In the genomic region with DNA sequence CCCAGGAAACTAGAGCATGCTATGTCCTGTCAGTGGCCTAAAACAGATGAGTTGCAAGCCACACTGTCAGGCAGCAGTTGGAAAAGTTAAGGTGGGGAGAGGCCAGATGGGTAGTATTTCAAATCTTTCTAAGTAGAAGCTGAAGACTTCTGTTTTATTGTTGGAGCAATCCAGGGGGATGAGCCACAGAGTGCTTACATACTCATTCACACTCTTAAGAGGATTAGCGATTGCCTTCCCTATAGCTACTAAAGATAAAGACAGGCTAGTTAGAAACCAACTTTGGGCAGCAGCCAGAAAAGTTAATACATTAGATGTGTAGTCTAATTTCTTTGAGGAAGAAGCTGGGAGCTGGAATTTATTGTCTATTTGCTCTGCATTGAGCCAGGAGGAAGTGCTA, we compare ENCODE assay signal across 19 cellular contexts.
DNase-seq lines count a peak whose midpoint lies in the region; TF ChIP-seq lines count a peak whose summit lies in the region.
"Had no signal": no experiment of that assay in that cellular context is flagged by ENCODE, and none has a peak within 500 bp of the region (broad histone marks: within the 10 kb centered on the region; RNA-seq: fewer than 3 reads in every experiment).

No MANE protein-coding gene starts in this region.

- in situ Hi-C loops in GM13976 (cut with MboI; ENCODE audit: low sequenced_read_pairs, unreplicated experiment), result no loop called here

- no peak for TF ChIP-seq POLR2A in uterus (IDR thresholded peaks at IDR 0.05)

- TF ChIP-seq CTCF in LNCaP clone FGC (IDR thresholded peaks at IDR 0.05; ENCODE audit: control insufficient read depth, extremely low read depth, insufficient read depth) (no peak), smooth muscle cell (IDR thresholded peaks at IDR 0.05; ENCODE audit: borderline replicate concordance, insufficient read depth, poor library complexity, severe bottlenecking) (no peak), GM13976 (IDR thresholded peaks at IDR 0.05; ENCODE audit: borderline replicate concordance, control extremely low read depth, extremely low read depth, insufficient read depth, missing control alignments) (no peak), uterus (IDR thresholded peaks at IDR 0.05) (no peak)

- H3K79me2 ChIP-seq in smooth muscle cell (ENCODE audit: low read depth), result no peaks in the 10 kb centered on the region

- no peaks in the 10 kb centered on the region for H3F3A ChIP-seq in smooth muscle cell (ENCODE audit: low read depth)

- H3K27me3 ChIP-seq in smooth muscle cell (ENCODE audit: low read depth) (no peaks in the 10 kb centered on the region), uterus (no peaks in the 10 kb centered on the region)
- H3K27me3 ChIP-seq: SJCRH30 had no signal

- no peak overlapping the region for H3K9ac ChIP-seq in smooth muscle cell (ENCODE audit: low read depth)

- WGBS in smooth muscle cell (ENCODE audit: low lambda C conversion rate), result 48% methylated on average over 1 of the region's 1 CpG

- peaks cover 9% of the 10 kb centered on the region for H3K4me1 ChIP-seq in smooth muscle cell (ENCODE audit: low read depth)
- H3K4me1 ChIP-seq in uterus, result no peaks in the 10 kb centered on the region
- H3K4me1 ChIP-seq: Caco-2, SJCRH30 had no signal

- H3K4me2 ChIP-seq in smooth muscle cell, result peak overlapping the region; percentile 25
- H3K4me2 ChIP-seq: PC-9 had no signal

- H2AFZ ChIP-seq in smooth muscle cell (ENCODE audit: low read depth), result no peak overlapping the region
- H2AFZ ChIP-seq: PC-9 had no signal

- H4K20me1 ChIP-seq in smooth muscle cell (ENCODE audit: low read depth), result no peaks in the 10 kb centered on the region

- H3K9me3 ChIP-seq in smooth muscle cell (replicated peaks; ENCODE audit: low read depth) (no peaks in the 10 kb centered on the region), uterus (no peaks in the 10 kb centered on the region)
- H3K9me3 ChIP-seq: Caco-2, SJCRH30 had no signal

- peak; percentile 23 for DNase-seq in LNCaP clone FGC (ENCODE audit: low read depth)
- DNase-seq in NCI-H524 treated with DMSO at 0.1 percent for 48 hours (lab: John Stamatoyannopoulos, UW), result peak; percentile 94
- DNase-seq in iPS-NIHi7 (ENCODE audit: extremely low spot score), result peak; percentile 7
- no peak for DNase-seq in smooth muscle cell (lab: John Stamatoyannopoulos, UW; ENCODE audit: unreplicated experiment)
- DNase-seq in GM13976 (ENCODE audit: low spot score), result no peak
- DNase-seq in stimulated activated CD4-positive, alpha-beta T cell treated with anti-CD3 and anti-CD28 coated beads, Interleukin-12 subunit alpha, Interleukin-12 subunit beta, amount 100 ng/mL, for 4 hours, result no peak
- DNase-seq in uterus, result no peak
- DNase-seq: Caco-2; CD8-positive, alpha-beta T cell; Karpas-422; NCI-H2029; NCI-H226; NCI-H510A; NCI-H748 treated with DMSO at 0.1 percent for 48 hours; NK-92 treated with Interleukin-12 subunit alpha and Interleukin-12 subunit beta, amount 100 ng/mL, for 24 hours; PC-9; T-helper 17 cell had no signal

- intact Hi-C loops in uterus (cut with DNase I; ENCODE audit: low total_unique reads), result no loop called here

- no peak overlapping the region for H3K27ac ChIP-seq in smooth muscle cell (ENCODE audit: low read depth)
- H3K27ac ChIP-seq in uterus, result no peak overlapping the region
- H3K27ac ChIP-seq: C4-2B, PC-9, SJCRH30 had no signal

- H3K4me3 ChIP-seq in LNCaP clone FGC (ENCODE audit: low read depth, low read length) (no peak overlapping the region), smooth muscle cell (no peak overlapping the region), uterus (no peak overlapping the region)
- H3K4me3 ChIP-seq: PC-9, SJCRH30 had no signal

- H3K36me3 ChIP-seq in smooth muscle cell (ENCODE audit: low read depth), result no peaks in the 10 kb centered on the region
- no peaks in the 10 kb centered on the region for H3K36me3 ChIP-seq in uterus
- H3K36me3 ChIP-seq: SJCRH30 had no signal

Comparison
In these comparisons a context has a peak if more than half of its experiments do, and no peak if none do; other contexts are left out.
1. DNase-seq: peak in LNCaP clone FGC (single experiment), NCI-H524 treated with DMSO at 0.1 percent for 48 hours (single experiment) and iPS-NIHi7 (single experiment); none in smooth muscle cell (single experiment), GM13976 (single experiment), stimulated activated CD4-positive, alpha-beta T cell treated with anti-CD3 and anti-CD28 coated beads, Interleukin-12 subunit alpha, Interleukin-12 subunit beta, amount 100 ng/mL, for 4 hours (single experiment) and uterus (0 of 2).